8 cellular contexts compared by ENCODE assay signal in the genomic region with DNA sequence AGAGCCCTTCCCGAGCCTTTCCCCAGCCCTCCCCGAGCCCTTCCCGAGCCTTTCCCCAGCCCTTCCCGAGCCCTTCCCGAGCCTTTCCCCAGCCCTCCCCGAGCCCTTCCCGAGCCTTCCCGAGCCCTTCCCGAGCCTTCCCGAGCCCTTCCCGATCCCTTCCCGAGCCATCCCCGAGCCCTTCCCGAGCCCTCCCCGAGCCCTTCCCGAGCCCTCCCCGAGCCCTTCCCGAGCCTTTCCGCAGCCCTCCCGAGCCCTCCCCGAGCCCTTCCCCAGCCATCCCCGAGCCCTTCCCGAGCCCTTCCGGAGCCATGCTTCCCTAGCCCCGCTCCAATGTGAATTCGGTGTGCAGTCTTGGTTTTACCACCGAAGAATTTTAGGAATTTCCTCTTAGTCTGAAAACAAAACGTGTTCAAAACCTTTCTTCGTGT. TPM values are rescaled to one million over a fixed set of nuclear protein-coding genes. Genes with fewer than 3 reads are reported as not detected.
DNase-seq lines count a peak whose midpoint lies in the region; ATAC-seq, FAIRE-seq and TF ChIP-seq lines count a peak whose summit lies in the region.
"Not testable (repeated sequence)": the region's sequence is repeated elsewhere in the genome, so short reads cannot be mapped to it uniquely, and the experiment has no call there.

No MANE protein-coding gene starts in this region.

- not testable (repeated sequence) for TF ChIP-seq CTCF in 22Rv1 (IDR thresholded peaks at IDR 0.05); body of pancreas (IDR thresholded peaks at IDR 0.05); foreskin fibroblast (IDR thresholded peaks at IDR 0.05; ENCODE audit: low read depth, low read length); lower leg skin (IDR thresholded peaks at IDR 0.05)

- TF ChIP-seq POLR2A in body of pancreas (IDR thresholded peaks at IDR 0.05); lower leg skin (IDR thresholded peaks at IDR 0.05): not testable (repeated sequence)

- ATAC-seq in body of pancreas, result peak; percentile 37

- H3K27me3 ChIP-seq in SJSA1 (replicated peaks); body of pancreas: not testable (repeated sequence)

- DNase-seq in NCI-H1092 (lab: John Stamatoyannopoulos, UW), result peak; percentile 78
- peak; percentile 41 to 70 for DNase-seq in SJSA1 (ENCODE audit: low read depth in 1 of 2, low spot score in 2 of 2)
- peak; percentile 73 to 82 (median 77) for DNase-seq in body of pancreas
- DNase-seq in foreskin fibroblast, result peak; percentile 68 to 84
- DNase-seq in lower leg skin (ENCODE audit: low spot score in 2 of 2), result peak; percentile 59 to 93
- DNase-seq in renal cortical epithelial cell (ENCODE audit: low read depth), result peak; percentile 59

- peak; percentile 39 for FAIRE-seq in G401.6 (lab: Jason Lieb, UNC)

- WGBS in body of pancreas, 2 donors, result 12 to 30% methylated on average over 29 of the region's 29 CpGs
- WGBS in lower leg skin, 2 donors, result 11% methylated on average over 29 of the region's 29 CpGs

- H3K9me3 ChIP-seq in SJSA1 (replicated peaks); body of pancreas: not testable (repeated sequence)

- H3K4me3 ChIP-seq in SJSA1; body of pancreas; lower leg skin (ENCODE audit: low read depth, poor library complexity, severe bottlenecking): not testable (repeated sequence)
- peak overlapping the region; percentile 21 to 24 for H3K4me3 ChIP-seq in foreskin fibroblast (ENCODE audit: low read depth in 1 of 2, low read length in 2 of 2)

- H3K36me3 ChIP-seq in SJSA1; body of pancreas (replicated peaks in 1 of 2; ENCODE audit: insufficient read depth in 1 of 2, low read depth in 2 of 2): not testable (repeated sequence)

- H3K27ac ChIP-seq in 22Rv1 (0 out of 2 replicates have a peak overlapping the region, but pooled peaks have one; percentile 27), body of pancreas (peak overlapping the region in 3 of 4 donors; percentile 28 to 43 (median 29))
- not testable (repeated sequence) for H3K27ac ChIP-seq in SJSA1

- intact Hi-C loops in body of pancreas (cut with DNase I); lower leg skin (cut with DNase I; ENCODE audit: low total_unique reads): not testable (repeated sequence)

- peaks cover 39% of the 10 kb centered on the region for H3K4me1 ChIP-seq in SJSA1 (replicated peaks)
- peaks cover 31% of the 10 kb centered on the region for H3K4me1 ChIP-seq in body of pancreas

RNA-seq across cellular contexts. Expression of a gene that starts 35.2 kb away (rescaled TPM):
- total RNA-seq in SJSA1 (2014; rRNA removed; shearing (Covaris generic)), result 12.9 and 21.5 TPM in 2 replicates
- total RNA-seq in body of pancreas (10 to 100 TPM; 38.7 to 50.4 TPM), lower leg skin (10 to 100 TPM in 2 of 4 donors, 1 to 10 TPM in 2; 7.4 to 13.7 (median 10.7) TPM), renal cortical epithelial cell (14.1 and 48.5 TPM in 2 replicates)

RNA-seq across cellular contexts. Expression of a gene that starts 53.4 kb away (rescaled TPM):
- not detected in 2 replicates for total RNA-seq in SJSA1 (2014; rRNA removed; shearing (Covaris generic))
- total RNA-seq in body of pancreas, result 1 to 10 TPM; 1.6 TPM
- total RNA-seq in lower leg skin, result under 1 TPM in 3 of 4 donors, not detected in 1; 0.15 to 0.61 (median 0.19) TPM
- total RNA-seq in renal cortical epithelial cell, result 1.4 and 3.1 TPM in 2 replicates

RNA-seq across cellular contexts. Expression of a gene that starts 59.8 kb away (rescaled TPM):
- total RNA-seq in SJSA1 (2014; rRNA removed; shearing (Covaris generic)), result 1.4 and 2.4 TPM in 2 replicates
- total RNA-seq in body of pancreas, result 10 to 100 TPM; 30.0 to 37.6 TPM
- 10 to 100 TPM in 2 of 4 donors, 1 to 10 TPM in 2; 6.0 to 13.4 (median 11.1) TPM for total RNA-seq in lower leg skin
- 3.3 and 21.0 TPM in 2 replicates for total RNA-seq in renal cortical epithelial cell
